In genomic region chr15:101801048-101801447, GRCh38 we compare ENCODE assay signal across 9 cellular contexts. TPM values are rescaled to one million over a fixed set of nuclear protein-coding genes. Genes with fewer than 3 reads are reported as not detected.
"Had no signal": no experiment of that assay in that cellular context is flagged by ENCODE, and none has a peak within 500 bp of the region (broad histone marks: within the 10 kb centered on the region; RNA-seq: fewer than 3 reads in every experiment).

No MANE protein-coding gene starts in this region.

- H3K4me3 ChIP-seq: GM23338 had no signal

- H3K9me3 Mint-ChIP-seq: GM23338, H9, IgD-negative memory B cell had no signal

- FAIRE-seq: H1, H54, HTR-8/SVneo had no signal

- H2AFZ ChIP-seq: GM23338 had no signal

- ATAC-seq: GM23338 had no signal

- H3K4me3 Mint-ChIP-seq: GM23338, H9, IgD-negative memory B cell had no signal

- H3K4me2 ChIP-seq: GM23338 had no signal

- H3K27ac Mint-ChIP-seq: GM23338, H9, IgD-negative memory B cell had no signal

- H3K36me3 Mint-ChIP-seq: IgD-negative memory B cell had no signal

- H3K4me1 Mint-ChIP-seq: GM23338, H9 had no signal

- DNase-seq: H9, HCEC 1CT, KBM-7 had no signal

RNA-seq across cellular contexts. Expression of gene OR4F6, which starts 2.3 kb away (rescaled TPM):
- total RNA-seq: GM23338, H1, H9, HT-29 had no signal
- polyA plus RNA-seq: GM23338, H1, IgD-negative memory B cell had no signal

RNA-seq across cellular contexts. Expression of gene OR4F15, which starts 11.0 kb away (rescaled TPM):
- total RNA-seq: GM23338, H1, H9, HT-29 had no signal
- polyA plus RNA-seq: GM23338, H1, IgD-negative memory B cell had no signal
